ENCODE assay signal across 37 cellular contexts in genomic region chr3:128469584-128469983, GRCh38. TPM values are rescaled to one million over a fixed set of nuclear protein-coding genes. Genes with fewer than 3 reads are reported as not detected.
"Had no signal": no experiment of that assay in that cellular context is flagged by ENCODE, and none has a peak within 500 bp of the region (broad histone marks: within the 10 kb centered on the region; RNA-seq: fewer than 3 reads in every experiment).

No MANE protein-coding gene starts in this region.

- H3K4me1 ChIP-seq: adrenal gland, breast epithelium had no signal

- H3K27me3 ChIP-seq: body of pancreas had no signal

- H3K27ac ChIP-seq: adrenal gland, body of pancreas, brain microvascular endothelial cell, breast epithelium, VCaP had no signal

- DNase-seq: activated B cell treated with CpG ODN at 0.5 μM for 24 hours; activated CD4-positive, alpha-beta memory T cell treated with anti-CD3 and anti-CD28 coated beads for 36 hours; activated CD4-positive, alpha-beta T cell treated with anti-CD3 and anti-CD28 coated beads, Interleukin-2, amount 10 ng/mL, durations not matched to agents 24 days and 14 days; activated CD4-positive, alpha-beta T cell treated with anti-CD3 and anti-CD28 coated beads, Interleukin-2, amount 50 U/mL, for 1 hour; activated CD4-positive, CD25-positive, alpha-beta regulatory T cell treated with anti-CD3 and anti-CD28 coated beads, Interleukin-2, amount 50 U/mL, for 72 hours; activated CD8-positive, alpha-beta memory T cell treated with anti-CD3 and anti-CD28 coated beads, Interleukin-2, amount 50 U/mL, for 4 hours; activated CD8-positive, alpha-beta T cell treated with anti-CD3 and anti-CD28 coated beads for 36 hours; activated effector memory CD4-positive, alpha-beta T cell treated with anti-CD3 and anti-CD28 coated beads, Interleukin-2, amount 50 U/mL, for 16 hours; activated gamma-delta T cell treated with Interleukin-2 at 50 U/mL for 16 hours; activated naive CD4-positive, alpha-beta T cell; activated naive CD4-positive, alpha-beta T cell treated with anti-CD3 and anti-CD28 coated beads for 36 hours; activated naive CD4-positive, alpha-beta T cell treated with anti-CD3 and anti-CD28 coated beads, Interleukin-2, amount 50 U/mL, for 16 hours; activated naive CD8-positive, alpha-beta T cell treated with anti-CD3 and anti-CD28 coated beads for 36 hours; activated T-cell treated with anti-CD3 and anti-CD28 coated beads for 4 hours; activated T-cell treated with anti-CD3 and anti-CD28 coated beads, Interleukin-2, amount 50 U/mL, for 1 hour; activated T-cell treated with anti-CD3 and anti-CD28 coated beads, Interleukin-2, amount 50 U/mL, for 4 hours; activated T-cell treated with anti-CD3 and anti-CD28 coated beads, Interleukin-2, amount 50 U/mL, for 72 hours; adrenal gland; amniotic stem cell; aorta; body of pancreas; brain microvascular endothelial cell; central memory CD4-positive, alpha-beta T cell; T-helper 1 cell; T-helper 2 cell; T-helper 9 cell had no signal

- H3K36me3 Mint-ChIP-seq: activated CD4-positive, alpha-beta memory T cell treated with anti-CD3 and anti-CD28 coated beads for 36 hours; activated naive CD4-positive, alpha-beta T cell treated with anti-CD3 and anti-CD28 coated beads, Interleukin-2, amount 50 U/mL, for 72 hours; activated naive CD8-positive, alpha-beta T cell treated with anti-CD3 and anti-CD28 coated beads for 36 hours had no signal

- H3K27me3 Mint-ChIP-seq: activated naive CD8-positive, alpha-beta T cell treated with anti-CD3 and anti-CD28 coated beads for 36 hours had no signal

- H3K4me3 Mint-ChIP-seq: activated B cell treated with CpG ODN at 0.5 μM for 24 hours; activated CD4-positive, alpha-beta memory T cell treated with anti-CD3 and anti-CD28 coated beads for 36 hours; activated CD4-positive, alpha-beta T cell treated with anti-CD3 and anti-CD28 coated beads, Interleukin-2, amount 10 ng/mL, durations not matched to agents 24 days and 14 days; activated CD8-positive, alpha-beta T cell treated with anti-CD3 and anti-CD28 coated beads for 36 hours; activated naive CD4-positive, alpha-beta T cell treated with anti-CD3 and anti-CD28 coated beads for 36 hours; activated naive CD8-positive, alpha-beta T cell treated with anti-CD3 and anti-CD28 coated beads for 36 hours; activated T-cell treated with anti-CD3 and anti-CD28 coated beads, Interleukin-2, amount 50 U/mL, for 4 hours; activated T-cell treated with anti-CD3 and anti-CD28 coated beads, Interleukin-2, amount 50 U/mL, for 72 hours; activated T-helper 1 cell treated with anti-CD3 and anti-CD28 coated beads, Interleukin-12 subunit alpha, Interleukin-12 subunit beta, Interleukin-2, Interleukin-4 antibody, amounts not matched to agents 30 ng/mL and 10 ng/mL and 1 ng/mL, durations not matched to agents 14 hours and 24 hours and 36 hours; activated T-helper 17 cell treated with anti-CD3 and anti-CD28 coated beads, Interleukin-2, amount 50 U/mL, for 72 hours; T-helper 1 cell treated with Interleukin-12 subunit alpha and Interleukin-12 subunit beta and Interleukin-4 antibody, amounts not matched to agents 30 μg/mL and 1 μg/mL, for 36 hours; T-helper 2 cell treated with Interferon-gamma antibody and Interleukin-4, amounts not matched to agents 5 μg/mL and 100 μg/mL, for 36 hours had no signal

- H3K4me3 ChIP-seq: adrenal gland, body of pancreas, breast epithelium had no signal

- H3K9me3 Mint-ChIP-seq: activated B cell treated with CpG ODN at 0.5 μM for 24 hours; activated CD4-positive, alpha-beta memory T cell treated with anti-CD3 and anti-CD28 coated beads for 36 hours; activated CD4-positive, alpha-beta T cell treated with anti-CD3 and anti-CD28 coated beads, Interleukin-2, amount 10 ng/mL, durations not matched to agents 24 days and 14 days; activated CD8-positive, alpha-beta T cell treated with anti-CD3 and anti-CD28 coated beads for 36 hours; activated naive CD4-positive, alpha-beta T cell treated with anti-CD3 and anti-CD28 coated beads for 36 hours; activated naive CD4-positive, alpha-beta T cell treated with anti-CD3 and anti-CD28 coated beads, Interleukin-2, amount 50 U/mL, for 72 hours; activated naive CD8-positive, alpha-beta T cell treated with anti-CD3 and anti-CD28 coated beads for 36 hours; activated T-cell treated with anti-CD3 and anti-CD28 coated beads, Interleukin-2, amount 50 U/mL, for 4 hours; activated T-cell treated with anti-CD3 and anti-CD28 coated beads, Interleukin-2, amount 50 U/mL, for 72 hours; activated T-helper 1 cell treated with anti-CD3 and anti-CD28 coated beads, Interleukin-12 subunit alpha, Interleukin-12 subunit beta, Interleukin-2, Interleukin-4 antibody, amounts not matched to agents 30 ng/mL and 10 ng/mL and 1 ng/mL, durations not matched to agents 14 hours and 24 hours and 36 hours; activated T-helper 17 cell treated with anti-CD3 and anti-CD28 coated beads, Interleukin-2, amount 50 U/mL, for 72 hours; T-helper 1 cell treated with Interleukin-12 subunit alpha and Interleukin-12 subunit beta and Interleukin-4 antibody, amounts not matched to agents 30 μg/mL and 1 μg/mL, for 36 hours; T-helper 2 cell treated with Interferon-gamma antibody and Interleukin-4, amounts not matched to agents 5 μg/mL and 100 μg/mL, for 36 hours had no signal

- H3K9me3 ChIP-seq: adrenal gland, body of pancreas, breast epithelium had no signal

- H3K36me3 ChIP-seq: adrenal gland, brain microvascular endothelial cell, breast epithelium had no signal

- H3K27ac Mint-ChIP-seq: activated B cell treated with CpG ODN at 0.5 μM for 24 hours; activated CD4-positive, alpha-beta memory T cell treated with anti-CD3 and anti-CD28 coated beads for 36 hours; activated CD4-positive, alpha-beta T cell treated with anti-CD3 and anti-CD28 coated beads, Interleukin-2, amount 10 ng/mL, durations not matched to agents 24 days and 14 days; activated CD8-positive, alpha-beta T cell treated with anti-CD3 and anti-CD28 coated beads for 36 hours; activated naive CD4-positive, alpha-beta T cell treated with anti-CD3 and anti-CD28 coated beads for 36 hours; activated naive CD4-positive, alpha-beta T cell treated with anti-CD3 and anti-CD28 coated beads, Interleukin-2, amount 50 U/mL, for 72 hours; activated naive CD8-positive, alpha-beta T cell treated with anti-CD3 and anti-CD28 coated beads for 36 hours; activated T-cell treated with anti-CD3 and anti-CD28 coated beads, Interleukin-2, amount 50 U/mL, for 72 hours; activated T-helper 1 cell treated with anti-CD3 and anti-CD28 coated beads, Interleukin-12 subunit alpha, Interleukin-12 subunit beta, Interleukin-2, Interleukin-4 antibody, amounts not matched to agents 30 ng/mL and 10 ng/mL and 1 ng/mL, durations not matched to agents 14 hours and 24 hours and 36 hours; activated T-helper 17 cell treated with anti-CD3 and anti-CD28 coated beads, Interleukin-2, amount 50 U/mL, for 72 hours; T-helper 1 cell treated with Interleukin-12 subunit alpha and Interleukin-12 subunit beta and Interleukin-4 antibody, amounts not matched to agents 30 μg/mL and 1 μg/mL, for 36 hours; T-helper 2 cell treated with Interferon-gamma antibody and Interleukin-4, amounts not matched to agents 5 μg/mL and 100 μg/mL, for 36 hours had no signal

- H3K4me1 Mint-ChIP-seq: activated B cell treated with CpG ODN at 0.5 μM for 24 hours had no signal

RNA-seq across cellular contexts. Expression of gene DNAJB8, which starts 2.9 kb away (rescaled TPM):
- total RNA-seq: activated B cell treated with CpG ODN at 0.5 μM for 24 hours; activated CD4-positive, alpha-beta memory T cell treated with anti-CD3 and anti-CD28 coated beads for 36 hours; activated CD4-positive, alpha-beta T cell treated with anti-CD3 and anti-CD28 coated beads, Interleukin-2, amount 10 ng/mL, durations not matched to agents 24 days and 14 days; activated CD8-positive, alpha-beta memory T cell treated with anti-CD3 and anti-CD28 coated beads for 36 hours; activated CD8-positive, alpha-beta T cell treated with anti-CD3 and anti-CD28 coated beads for 36 hours; activated naive CD4-positive, alpha-beta T cell treated with anti-CD3 and anti-CD28 coated beads for 36 hours; activated naive CD4-positive, alpha-beta T cell treated with anti-CD3 and anti-CD28 coated beads, Interleukin-2, amount 50 U/mL, for 72 hours; activated naive CD8-positive, alpha-beta T cell treated with anti-CD3 and anti-CD28 coated beads for 36 hours; activated T-cell treated with anti-CD3 and anti-CD28 coated beads, Interleukin-2, amount 50 U/mL, for 4 hours; activated T-cell treated with anti-CD3 and anti-CD28 coated beads, Interleukin-2, amount 50 U/mL, for 72 hours; activated T-helper 1 cell treated with anti-CD3 and anti-CD28 coated beads, Interleukin-12 subunit alpha, Interleukin-12 subunit beta, Interleukin-2, Interleukin-4 antibody, amounts not matched to agents 30 ng/mL and 10 ng/mL and 1 ng/mL, durations not matched to agents 14 hours and 24 hours and 36 hours; activated T-helper 17 cell treated with anti-CD3 and anti-CD28 coated beads, Interleukin-2, amount 50 U/mL, for 72 hours; adrenal gland; aorta; astrocyte; body of pancreas; breast epithelium; cardiac septum; cerebellum had no signal
- polyA plus RNA-seq: adrenal gland, aorta had no signal

RNA-seq across cellular contexts. Expression of gene GATA2, which starts 23.4 kb away (rescaled TPM):
- total RNA-seq: activated B cell treated with CpG ODN at 0.5 μM for 24 hours; activated CD4-positive, alpha-beta memory T cell treated with anti-CD3 and anti-CD28 coated beads for 36 hours; activated CD4-positive, alpha-beta T cell treated with anti-CD3 and anti-CD28 coated beads, Interleukin-2, amount 10 ng/mL, durations not matched to agents 24 days and 14 days; activated CD8-positive, alpha-beta T cell treated with anti-CD3 and anti-CD28 coated beads for 36 hours had no signal
